30 cellular contexts compared by ENCODE assay signal in the genomic region with DNA sequence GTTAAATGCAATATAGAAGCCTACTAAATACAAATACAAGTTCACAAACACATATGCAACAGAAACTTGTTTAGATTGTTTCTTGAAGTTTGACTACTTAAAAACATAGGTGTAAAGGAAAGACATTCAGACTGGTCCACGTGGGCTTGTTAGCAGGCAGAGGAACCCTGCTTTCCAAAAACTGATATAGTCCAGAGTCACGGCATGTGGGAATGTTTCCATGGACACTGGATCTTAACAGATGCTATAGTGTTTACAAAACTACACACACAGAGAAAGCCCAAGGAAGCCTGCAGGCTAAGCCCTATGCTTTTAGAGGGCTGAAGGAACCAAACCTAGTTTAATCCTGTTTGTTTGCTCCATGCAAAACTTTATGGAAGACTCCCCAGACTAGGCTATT.
"Had no signal": no experiment of that assay in that cellular context is flagged by ENCODE, and none has a peak within 500 bp of the region (broad histone marks: within the 10 kb centered on the region; RNA-seq: fewer than 3 reads in every experiment).

No MANE protein-coding gene starts in this region.

- H3K27ac ChIP-seq: body of pancreas, breast epithelium, SJSA1 had no signal

- H3K4me1 ChIP-seq: body of pancreas, breast epithelium, SJSA1 had no signal

- ATAC-seq: activated CD4-positive, alpha-beta T cell treated with anti-CD3 and anti-CD28 coated beads for 36 hours; activated CD4-positive, CD25-positive, alpha-beta regulatory T cell treated with anti-CD3 and anti-CD28 coated beads, Interleukin-2, amount 50 U/mL, for 24 hours; activated CD8-positive, alpha-beta T cell treated with anti-CD3 and anti-CD28 coated beads, Interleukin-2, amount 10 ng/mL, durations not matched to agents 7 days and 5 days; body of pancreas; Panc1; WTC11 had no signal

- H3K27me3 ChIP-seq: body of pancreas, breast epithelium, SJSA1 had no signal

- H3K9me2 ChIP-seq: SK-N-SH had no signal

- H3K9ac ChIP-seq: SK-N-SH had no signal

- H3K9me3 ChIP-seq: body of pancreas, breast epithelium, SJSA1, SK-N-SH had no signal

- H3K4me2 ChIP-seq: SK-N-SH had no signal

- DNase-seq: activated CD4-positive, alpha-beta T cell treated with anti-CD3 and anti-CD28 coated beads for 36 hours; activated CD4-positive, alpha-beta T cell treated with anti-CD3 and anti-CD28 coated beads, Interleukin-2, amount 10 ng/mL, durations not matched to agents 7 days and 5 days; activated CD4-positive, alpha-beta T cell treated with anti-CD3 and anti-CD28 coated beads, Interleukin-2, amount 50 U/mL, for 48 hours; activated CD8-positive, alpha-beta T cell treated with anti-CD3 and anti-CD28 coated beads, Interleukin-2, amount 10 ng/mL, durations not matched to agents 7 days and 5 days; activated gamma-delta T cell; activated naive CD4-positive, alpha-beta T cell treated with Interleukin-2 at 50 U/mL for 16 hours; activated naive CD8-positive, alpha-beta T cell treated with anti-CD3 and anti-CD28 coated beads, Interleukin-2, amount 10 ng/mL, durations not matched to agents 7 days and 5 days; activated T-cell treated with anti-CD3 and anti-CD28 coated beads, Interleukin-2, amount 50 U/mL, for 24 hours; body of pancreas; caudate nucleus; cerebellar nuclear complex; MM.1S; MV-4-11; NCI-H1092; NCI-H1436 treated with DMSO at 0.1 percent for 48 hours; NCI-H1694 treated with DMSO at 0.1 percent for 48 hours; NCI-H2029; NCI-H2171 treated with DMSO at 0.1 percent for 48 hours; NCI-H2227 treated with DMSO at 0.1 percent for 48 hours; NCI-H446; NCI-H510A treated with DMSO at 0.1 percent for 48 hours; NCI-H526 treated with DMSO at 0.1 percent for 48 hours; NCI-H774; SHP77 treated with DMSO at 0.1 percent for 48 hours; SK-N-SH had no signal

- H3K4me3 ChIP-seq: body of pancreas, breast epithelium, SJSA1 had no signal
